ENCODE assay signal across 2 cellular contexts in genomic region chr11:129808241-129808640, GRCh38. TPM values are rescaled to one million over a fixed set of nuclear protein-coding genes. Genes with fewer than 3 reads are reported as not detected.
"Had no signal": no experiment of that assay in that cellular context is flagged by ENCODE, and none has a peak within 500 bp of the region (broad histone marks: within the 10 kb centered on the region; RNA-seq: fewer than 3 reads in every experiment).

No MANE protein-coding gene starts in this region.

RNA-seq across cellular contexts. Expression of gene TMEM45B, which starts 7.4 kb away (rescaled TPM):
- total RNA-seq: activated B cell treated with CpG ODN at 0.5 μM for 24 hours; activated CD8-positive, alpha-beta T cell treated with anti-CD3 and anti-CD28 coated beads, Interleukin-2, amount 10 ng/mL, durations not matched to agents 7 days and 5 days had no signal
